14 cellular contexts compared by ENCODE assay signal in the genomic region with DNA sequence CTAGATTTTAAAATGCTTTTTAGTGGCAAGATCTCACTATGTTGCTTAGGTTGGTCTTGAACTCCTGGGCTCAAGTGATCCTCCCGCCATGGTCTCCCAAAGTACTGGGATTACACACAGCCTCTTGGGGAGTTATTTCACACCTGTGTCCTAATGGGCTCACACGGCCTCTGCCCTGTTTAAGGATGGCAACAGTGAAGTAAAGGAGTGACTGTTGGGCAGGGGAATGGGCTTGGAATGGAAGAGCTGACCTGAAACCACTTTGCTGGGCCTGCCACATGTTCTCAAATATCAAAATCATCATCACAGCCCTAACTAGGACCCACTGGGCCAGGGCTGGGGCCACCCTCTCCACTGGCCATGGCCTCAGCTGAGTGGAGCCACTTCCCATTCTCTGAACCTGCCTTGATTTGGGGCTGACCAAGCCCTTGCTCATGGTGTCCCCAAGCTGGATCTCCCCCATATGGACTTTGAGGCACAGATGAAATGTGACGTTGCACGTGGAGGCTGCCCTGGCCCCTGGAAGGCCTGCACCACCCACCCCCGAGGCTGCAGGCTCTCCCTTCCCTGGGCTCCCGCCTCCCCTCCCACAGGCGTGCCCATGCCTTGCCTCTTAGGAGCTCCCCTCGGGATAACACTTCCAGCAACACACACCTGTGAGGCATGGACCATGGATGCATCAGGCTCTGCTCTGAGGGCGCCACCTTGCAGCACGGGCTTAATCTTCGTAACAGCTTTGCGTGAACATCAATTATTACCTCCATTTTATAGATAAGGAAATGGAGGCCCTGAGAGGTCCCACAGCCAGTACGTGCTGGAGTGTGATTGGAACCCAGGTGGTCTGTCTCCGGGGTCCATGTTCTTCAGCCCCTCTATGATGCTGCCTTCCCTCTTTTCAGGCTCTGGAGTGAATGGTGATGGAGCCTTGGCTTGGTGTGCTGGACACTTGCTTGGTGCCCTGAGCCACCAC.
DNase-seq lines count a peak whose midpoint lies in the region; ATAC-seq and TF ChIP-seq lines count a peak whose summit lies in the region.
"Had no signal": no experiment of that assay in that cellular context is flagged by ENCODE, and none has a peak within 500 bp of the region (broad histone marks: within the 10 kb centered on the region; RNA-seq: fewer than 3 reads in every experiment).

No MANE protein-coding gene starts in this region.

- H3K4me3 ChIP-seq in SU-DHL-6 (ENCODE audit: insufficient read depth, low read length, poor library complexity, severe bottlenecking): no peak overlapping the region
- H3K4me3 ChIP-seq: GM12878, mucosa of descending colon, uterus had no signal

- H4K20me1 ChIP-seq in SU-DHL-6 (ENCODE audit: low read depth, low read length): no peaks in the 10 kb centered on the region

- ATAC-seq in natural killer cell treated with Interleukin-12 subunit alpha and Interleukin-12 subunit beta and Interleukin-15 and Interleukin-18, amount 100 ng/mL, for 72 hours: no peak
- ATAC-seq in natural killer cell: no peak
- ATAC-seq in naive B cell (ENCODE audit: low read depth in 2 of 2): no peak
- ATAC-seq in CD4-positive, alpha-beta T cell (ENCODE audit: poor library complexity): no peak

- H3K4me1 Mint-ChIP-seq in natural killer cell treated with Interleukin-12 subunit alpha and Interleukin-12 subunit beta and Interleukin-15 and Interleukin-18, amount 100 ng/mL, for 72 hours (ENCODE audit: low read depth in 2 of 2): peaks cover 10 to 19% of the 10 kb centered on the region in 2 donors
- H3K4me1 Mint-ChIP-seq in natural killer cell (peaks cover 9 to 34% of the 10 kb centered on the region in 2 donors), naive B cell (peaks cover 34 to 50% (median 49%) of the 10 kb centered on the region in 3 donors), progenitor cell of endocrine pancreas (ENCODE audit: low read depth) (no peaks in the 10 kb centered on the region)
- peaks cover 5% of the 10 kb centered on the region for H3K4me1 Mint-ChIP-seq in CD4-positive, alpha-beta T cell (ENCODE audit: low read depth)
- H3K4me1 Mint-ChIP-seq: stimulated activated naive CD8-positive, alpha-beta T cell treated with anti-CD3 and anti-CD28 coated beads, Interleukin-15, amount 100 ng/mL, for 72 hours had no signal

- no peaks in the 10 kb centered on the region for H3K27me3 ChIP-seq in SU-DHL-6 (ENCODE audit: low read length)
- H3K27me3 ChIP-seq in CD4-positive, alpha-beta T cell (ENCODE audit: control insufficient read depth, insufficient read depth, low read length): no peaks in the 10 kb centered on the region
- H3K27me3 ChIP-seq: brain microvascular endothelial cell, uterus had no signal

- no peaks in the 10 kb centered on the region for H3K27me3 Mint-ChIP-seq in natural killer cell treated with Interleukin-12 subunit alpha and Interleukin-12 subunit beta and Interleukin-15 and Interleukin-18, amount 100 ng/mL, for 72 hours
- H3K27me3 Mint-ChIP-seq in natural killer cell (ENCODE audit: low read depth in 2 of 2) (peaks cover 0 to 3% of the 10 kb centered on the region in 2 donors), naive B cell (peaks cover 0 to 14% (median 0%) of the 10 kb centered on the region in 3 donors), progenitor cell of endocrine pancreas (no peaks in the 10 kb centered on the region)
- H3K27me3 Mint-ChIP-seq in CD4-positive, alpha-beta T cell: no peaks in the 10 kb centered on the region

- no peaks in the 10 kb centered on the region for H3K36me3 ChIP-seq in SU-DHL-6 (ENCODE audit: low read length)
- H3K36me3 ChIP-seq: brain microvascular endothelial cell, uterus had no signal

- no peak overlapping the region for H3K27ac Mint-ChIP-seq in natural killer cell treated with Interleukin-12 subunit alpha and Interleukin-12 subunit beta and Interleukin-15 and Interleukin-18, amount 100 ng/mL, for 72 hours
- H3K27ac Mint-ChIP-seq in natural killer cell (no peak overlapping the region), naive B cell (peak overlapping the region in 5 of 6 donors; percentile 93 to 96 (median 94)), progenitor cell of endocrine pancreas (no peak overlapping the region)
- no peak overlapping the region for H3K27ac Mint-ChIP-seq in CD4-positive, alpha-beta T cell
- H3K27ac Mint-ChIP-seq: stimulated activated naive CD8-positive, alpha-beta T cell treated with anti-CD3 and anti-CD28 coated beads, Interleukin-15, amount 100 ng/mL, for 72 hours had no signal

- no peaks in the 10 kb centered on the region for H3K9me2 ChIP-seq in SU-DHL-6 (replicated peaks; ENCODE audit: insufficient read depth, low read length)

- peak overlapping the region; percentile 5; the same call in 1 of the 2 replicates for H3K27ac ChIP-seq in SU-DHL-6 (ENCODE audit: low read depth, low read length)
- no peak overlapping the region for H3K27ac ChIP-seq in CD4-positive, alpha-beta T cell (ENCODE audit: low read depth, low read length)
- H3K27ac ChIP-seq: brain microvascular endothelial cell, uterus had no signal

- CTCF ChIA-PET in CD4-positive, alpha-beta T cell (lab: Charles Lee): no interaction called here

- H3K9ac ChIP-seq in SU-DHL-6 (ENCODE audit: low read length): no peak overlapping the region

- H2AFZ ChIP-seq in SU-DHL-6 (ENCODE audit: low read depth, low read length, severe bottlenecking): no peak overlapping the region

- H3K9me3 Mint-ChIP-seq in natural killer cell treated with Interleukin-12 subunit alpha and Interleukin-12 subunit beta and Interleukin-15 and Interleukin-18, amount 100 ng/mL, for 72 hours: no peaks in the 10 kb centered on the region
- H3K9me3 Mint-ChIP-seq in natural killer cell: no peaks in the 10 kb centered on the region
- no peaks in the 10 kb centered on the region for H3K9me3 Mint-ChIP-seq in naive B cell
- no peaks in the 10 kb centered on the region for H3K9me3 Mint-ChIP-seq in CD4-positive, alpha-beta T cell
- H3K9me3 Mint-ChIP-seq in progenitor cell of endocrine pancreas (ENCODE audit: low read depth): no peaks in the 10 kb centered on the region
- H3K9me3 Mint-ChIP-seq: stimulated activated naive CD8-positive, alpha-beta T cell treated with anti-CD3 and anti-CD28 coated beads, Interleukin-15, amount 100 ng/mL, for 72 hours had no signal

- DNase-seq in natural killer cell treated with Interleukin-12 subunit alpha and Interleukin-12 subunit beta and Interleukin-15 and Interleukin-18, amount 100 ng/mL, for 72 hours (ENCODE audit: low spot score): peak; percentile 54
- DNase-seq in natural killer cell (no peak), naive B cell (no peak), NCI-H2107 (lab: John Stamatoyannopoulos, UW) (no peak), progenitor cell of endocrine pancreas (ENCODE audit: low spot score, unreplicated experiment) (no peak), NCI-H526 treated with DMSO at 0.1 percent for 48 hours (lab: John Stamatoyannopoulos, UW) (no peak)
- no peak for DNase-seq in CD4-positive, alpha-beta T cell
- DNase-seq: NCI-H2227 treated with DMSO at 0.1 percent for 48 hours, uterus had no signal

- H3K79me2 ChIP-seq in SU-DHL-6 (ENCODE audit: insufficient read depth, low read length): no peaks in the 10 kb centered on the region

- POLR2A ChIA-PET in CD4-positive, alpha-beta T cell (lab: Charles Lee): no interaction called here

- no peaks in the 10 kb centered on the region for H3F3A ChIP-seq in SU-DHL-6 (ENCODE audit: insufficient read depth)

- H3K4me3 Mint-ChIP-seq in natural killer cell treated with Interleukin-12 subunit alpha and Interleukin-12 subunit beta and Interleukin-15 and Interleukin-18, amount 100 ng/mL, for 72 hours: no peak overlapping the region
- H3K4me3 Mint-ChIP-seq in natural killer cell (no peak overlapping the region), naive B cell (peak overlapping the region in 5 of 8 donors; percentile 62 to 85 (median 72)), progenitor cell of endocrine pancreas (ENCODE audit: low read depth) (no peak overlapping the region)
- H3K4me3 Mint-ChIP-seq in CD4-positive, alpha-beta T cell: no peak overlapping the region
- H3K4me3 Mint-ChIP-seq: stimulated activated naive CD8-positive, alpha-beta T cell treated with anti-CD3 and anti-CD28 coated beads, Interleukin-15, amount 100 ng/mL, for 72 hours had no signal

- H3K4me2 ChIP-seq in SU-DHL-6 (ENCODE audit: low read depth, low read length, poor library complexity, severe bottlenecking): peak overlapping the region; percentile 5

- intact Hi-C loops in natural killer cell (cut with micrococcal nuclease): no loop called here
- intact Hi-C loops in CD4-positive, alpha-beta T cell (cut with DNase I, micrococcal nuclease): no loop called here

- H3K36me3 Mint-ChIP-seq in natural killer cell treated with Interleukin-12 subunit alpha and Interleukin-12 subunit beta and Interleukin-15 and Interleukin-18, amount 100 ng/mL, for 72 hours: no peaks in the 10 kb centered on the region
- no peaks in the 10 kb centered on the region for H3K36me3 Mint-ChIP-seq in natural killer cell
- no peaks in the 10 kb centered on the region for H3K36me3 Mint-ChIP-seq in naive B cell
- H3K36me3 Mint-ChIP-seq in CD4-positive, alpha-beta T cell (ENCODE audit: low read depth): no peaks in the 10 kb centered on the region
- H3K36me3 Mint-ChIP-seq in progenitor cell of endocrine pancreas (ENCODE audit: insufficient read depth): no peaks in the 10 kb centered on the region

- H3K9me3 ChIP-seq in SU-DHL-6 (ENCODE audit: insufficient read depth, low read length): no peaks in the 10 kb centered on the region
- H3K9me3 ChIP-seq in CD4-positive, alpha-beta T cell (ENCODE audit: control insufficient read depth, low read length): no peaks in the 10 kb centered on the region
- H3K9me3 ChIP-seq: mucosa of descending colon, uterus had no signal

- TF ChIP-seq CTCF in natural killer cell (IDR thresholded peaks at IDR 0.05) (no peak), SU-DHL-6 (IDR thresholded peaks at IDR 0.05; ENCODE audit: insufficient read depth, low read length, poor library complexity, severe bottlenecking) (no peak), progenitor cell of endocrine pancreas (IDR thresholded peaks at IDR 0.05; ENCODE audit: unreplicated experiment) (no peak)
- TF ChIP-seq CTCF in CD4-positive, alpha-beta T cell (IDR thresholded peaks at IDR 0.05): no peak

Comparison
In these comparisons a context has a peak if more than half of its experiments do, and no peak if none do; other contexts are left out.
1. H3K27ac Mint-ChIP-seq: peak in naive B cell (5 of 6); none in natural killer cell treated with Interleukin-12 subunit alpha and Interleukin-12 subunit beta and Interleukin-15 and Interleukin-18, amount 100 ng/mL, for 72 hours (0 of 2), natural killer cell (0 of 2), CD4-positive, alpha-beta T cell (single experiment) and progenitor cell of endocrine pancreas (single experiment).
2. H3K4me3 Mint-ChIP-seq: peak in naive B cell (5 of 8); none in natural killer cell treated with Interleukin-12 subunit alpha and Interleukin-12 subunit beta and Interleukin-15 and Interleukin-18, amount 100 ng/mL, for 72 hours (single experiment), natural killer cell (single experiment), CD4-positive, alpha-beta T cell (single experiment) and progenitor cell of endocrine pancreas (single experiment).